In genomic region chr3:67654099-67654831, GRCh38 we compare ENCODE assay signal across 8 cellular contexts. TPM values are rescaled to one million over a fixed set of nuclear protein-coding genes. Genes with fewer than 3 reads are reported as not detected.
DNase-seq lines count a peak whose midpoint lies in the region; ATAC-seq lines count a peak whose summit lies in the region.

A gene with protein sequence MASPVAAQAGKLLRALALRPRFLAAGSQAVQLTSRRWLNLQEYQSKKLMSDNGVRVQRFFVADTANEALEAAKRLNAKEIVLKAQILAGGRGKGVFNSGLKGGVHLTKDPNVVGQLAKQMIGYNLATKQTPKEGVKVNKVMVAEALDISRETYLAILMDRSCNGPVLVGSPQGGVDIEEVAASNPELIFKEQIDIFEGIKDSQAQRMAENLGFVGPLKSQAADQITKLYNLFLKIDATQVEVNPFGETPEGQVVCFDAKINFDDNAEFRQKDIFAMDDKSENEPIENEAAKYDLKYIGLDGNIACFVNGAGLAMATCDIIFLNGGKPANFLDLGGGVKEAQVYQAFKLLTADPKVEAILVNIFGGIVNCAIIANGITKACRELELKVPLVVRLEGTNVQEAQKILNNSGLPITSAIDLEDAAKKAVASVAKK (minus strand): TSS chr3:67654612. CDS start chr3:67654586, 26 bp downstream.

- DNase-seq in NCI-H226 = peak; percentile 68
- peak; percentile 82 to 83 for DNase-seq in activated CD4-positive, alpha-beta T cell treated with anti-CD3 and anti-CD28 coated beads for 4 hours
- DNase-seq in left colon = peak; percentile 95 to 96
- peak; percentile 85 for DNase-seq in stimulated activated CD4-positive, alpha-beta T cell treated with anti-CD3 and anti-CD28 coated beads, Interleukin-1b, Interleukin-23, amount 100 ng/mL, for 48 hours

- ATAC-seq in GM18517 (IDR thresholded peaks at IDR 0.05; ENCODE audit: unreplicated experiment) (peak; percentile 68), HG03045 (IDR thresholded peaks at IDR 0.05; ENCODE audit: unreplicated experiment) (peak; percentile 77), left colon (peak; percentile 95)

- intact Hi-C loops in left colon (cut with DNase I, micrococcal nuclease) = no loop called here

- H3K79me2 ChIP-seq in ACC112 (ENCODE audit: control insufficient read depth, insufficient read depth, low read length, unreplicated experiment) = peaks cover 53% of the 10 kb centered on the region

- H3K27me3 ChIP-seq in ACC112 (ENCODE audit: insufficient read depth, low read length) = no peaks in the 10 kb centered on the region

- H2AFZ ChIP-seq in ACC112 (ENCODE audit: low read length, unreplicated experiment) = peak within 1 kb of the TSS; percentile 98

- H3K4me1 ChIP-seq in ACC112 (ENCODE audit: control insufficient read depth, insufficient read depth, low read length, unreplicated experiment) = peaks cover 20% of the 10 kb centered on the region

- H3K4me3 ChIP-seq in ACC112 (ENCODE audit: low read depth, low read length) = peak within 1 kb of the TSS; percentile 84

- peak within 1 kb of the TSS; percentile 82 for H3K27ac ChIP-seq in ACC112 (ENCODE audit: low read depth, low read length)
- peak within 1 kb of the TSS; percentile 80 for H3K27ac ChIP-seq in cingulate gyrus (ENCODE audit: low read depth, low read length)

- peaks cover 5% of the 10 kb centered on the region for H3K36me3 ChIP-seq in ACC112 (ENCODE audit: insufficient read depth, low read length)

RNA-seq across cellular contexts. Expression of the gene that starts here (rescaled TPM):
- total RNA-seq in left colon = 100 to 1,000 TPM; 210 to 246 TPM

Comparison
In these comparisons a context has a peak if more than half of its experiments do, and no peak if none do; other contexts are left out.
1. Peak in every context shown above with its lines: DNase-seq, ATAC-seq, H3K4me3 ChIP-seq and H3K27ac ChIP-seq.